ENCODE assay signal across 8 cellular contexts in genomic region chr13:45119990-45120864, GRCh38. TPM values are rescaled to one million over a fixed set of nuclear protein-coding genes. Genes with fewer than 3 reads are reported as not detected.
A peak's percentile ranks its signal among the peaks of the same experiment; 100 is the strongest.
DNase-seq lines count a peak whose midpoint lies in the region; FAIRE-seq lines count a peak whose summit lies in the region.

TSS of gene GTF2F2 (plus strand) at chr13:45120510. CDS start at chr13:45120656, 146 bp downstream.

- FAIRE-seq in frontal cortex (lab: Jason Lieb, UNC): no peak

- H2BK15ac ChIP-seq in neuronal stem cell (ENCODE audit: low read length): no peak within 1 kb of the TSS

- H3K79me1 ChIP-seq in neuronal stem cell (ENCODE audit: low read depth, low read length): peaks cover 6% of the 10 kb centered on the region

- H4K8ac ChIP-seq in neuronal stem cell (ENCODE audit: low read depth, low read length): no peak within 1 kb of the TSS

- H3K14ac ChIP-seq in neuronal stem cell (ENCODE audit: low read length): peak within 1 kb of the TSS; percentile 90

- H3K9me3 ChIP-seq in ES-I3 (ENCODE audit: control insufficient read depth, insufficient read depth, low read length) (no peaks in the 10 kb centered on the region), HAP-1 (no peaks in the 10 kb centered on the region), MG63 (no peaks in the 10 kb centered on the region), neuronal stem cell (replicated peaks in 1 of 2; ENCODE audit: control insufficient read depth in 2 of 2, insufficient read depth in 1 of 2, low read depth in 1 of 2, low read length in 2 of 2) (no peaks in the 10 kb centered on the region), subcutaneous abdominal adipose tissue (ENCODE audit: control insufficient read depth in 5 of 5, low read length in 5 of 5) (no peaks in the 10 kb centered on the region)

- peak within 1 kb of the TSS; percentile 79 for H3K4me2 ChIP-seq in neuronal stem cell (ENCODE audit: insufficient read depth, low read length, poor library complexity, severe bottlenecking)

- no peak within 1 kb of the TSS for H4K91ac ChIP-seq in neuronal stem cell (ENCODE audit: low read depth, low read length, poor library complexity)

- no peak within 1 kb of the TSS for H3K4ac ChIP-seq in neuronal stem cell (ENCODE audit: low read length)

- H3K23ac ChIP-seq in neuronal stem cell (ENCODE audit: low read depth, low read length, poor library complexity): peak within 1 kb of the TSS; percentile 67

- no peak within 1 kb of the TSS for H2BK120ac ChIP-seq in neuronal stem cell (ENCODE audit: low read depth, low read length)

- H2AFZ ChIP-seq in neuronal stem cell (ENCODE audit: low read length): peak within 1 kb of the TSS; percentile 92

- H3K9ac ChIP-seq in ES-I3 (ENCODE audit: low read depth, low read length) (peak within 1 kb of the TSS; percentile 83), neuronal stem cell (ENCODE audit: low read depth, low read length, poor library complexity) (peak within 1 kb of the TSS; percentile 95), subcutaneous abdominal adipose tissue (ENCODE audit: low read length in 5 of 5) (peak within 1 kb of the TSS; percentile 89 to 98 (median 96))

- in situ Hi-C loops in HAP-1 (cut with MboI; ENCODE audit: low sequenced_read_pairs): no loop called here

- peak; percentile 91 to 94 for DNase-seq in HAP-1 (ENCODE audit: low spot score in 2 of 2)
- DNase-seq in MG63: peak; percentile 87
- peak; percentile 92 for DNase-seq in SIG-M5 treated with dmso at 0.1 percent for 504 hours (lab: John Stamatoyannopoulos, UW; ENCODE audit: unreplicated experiment)
- DNase-seq in activated gamma-delta T cell (lab: John Stamatoyannopoulos, UW): peak; percentile 73
- peak; percentile 69 to 80 for DNase-seq in frontal cortex (ENCODE audit: low spot score in 2 of 2)
- DNase-seq in neuronal stem cell (ENCODE audit: low spot score): peak; percentile 83

- H3K4me3 ChIP-seq in HAP-1 (peak within 1 kb of the TSS; percentile 72), MG63 (peak within 1 kb of the TSS; percentile 96), neuronal stem cell (ENCODE audit: low read length in 2 of 2) (peak within 1 kb of the TSS; percentile 78 to 87), subcutaneous abdominal adipose tissue (ENCODE audit: low read depth in 1 of 5, low read length in 5 of 5) (peak within 1 kb of the TSS; percentile 84 to 100 (median 98))

- WGBS in neuronal stem cell (ENCODE audit: extremely low coverage in 2 of 2, insufficient read length in 2 of 2, insufficient replicate concordance in 1 of 2), 2 donors: no CpG with 5 or more reads among the region's 53 CpGs

- peak within 1 kb of the TSS; percentile 96 for H3K18ac ChIP-seq in neuronal stem cell (ENCODE audit: low read length)

- H3K27ac ChIP-seq in neuronal stem cell (replicated peaks; ENCODE audit: low read length) (peak within 1 kb of the TSS; percentile 70), subcutaneous abdominal adipose tissue (ENCODE audit: low read depth, low read length) (peak within 1 kb of the TSS; percentile 85)

- no peaks in the 10 kb centered on the region for H3K27me3 ChIP-seq in HAP-1 (ENCODE audit: low read depth)
- H3K27me3 ChIP-seq in MG63: no peaks in the 10 kb centered on the region
- H3K27me3 ChIP-seq in neuronal stem cell (ENCODE audit: control insufficient read depth in 3 of 3, insufficient read depth in 3 of 3, low read depth in 1 of 3, low read length in 3 of 3): no peaks in the 10 kb centered on the region
- H3K27me3 ChIP-seq in subcutaneous abdominal adipose tissue (ENCODE audit: control insufficient read depth in 5 of 5, insufficient read depth in 4 of 5, low read length in 5 of 5): no peaks in the 10 kb centered on the region

- H3K36me3 ChIP-seq in ES-I3 (ENCODE audit: insufficient read depth, low read length): no peaks in the 10 kb centered on the region
- H3K36me3 ChIP-seq in HAP-1 (replicated peaks): no peaks in the 10 kb centered on the region
- peaks cover 16% of the 10 kb centered on the region for H3K36me3 ChIP-seq in MG63
- H3K36me3 ChIP-seq in neuronal stem cell (replicated peaks in 1 of 2; ENCODE audit: control insufficient read depth in 2 of 2, insufficient read depth in 2 of 2, low read length in 2 of 2): peaks cover 3 to 9% of the 10 kb centered on the region in 2 donors
- no peaks in the 10 kb centered on the region for H3K36me3 ChIP-seq in subcutaneous abdominal adipose tissue (ENCODE audit: control insufficient read depth in 5 of 5, insufficient read depth in 5 of 5, low read length in 5 of 5)

- H2BK5ac ChIP-seq in neuronal stem cell (ENCODE audit: low read length): peak within 1 kb of the TSS; percentile 83

- H2AK5ac ChIP-seq in neuronal stem cell (ENCODE audit: low read depth, low read length): no peak within 1 kb of the TSS

- H2BK12ac ChIP-seq in neuronal stem cell (ENCODE audit: low read length): no peak within 1 kb of the TSS

- H3K4me1 ChIP-seq in ES-I3 (ENCODE audit: insufficient read depth, low read length) (peaks cover 4% of the 10 kb centered on the region; the same call in 1 of the 2 replicates), HAP-1 (peaks cover 21% of the 10 kb centered on the region), neuronal stem cell (ENCODE audit: control insufficient read depth in 2 of 2, insufficient read depth in 1 of 2, low read depth in 1 of 2, low read length in 2 of 2) (peaks cover 5 to 11% of the 10 kb centered on the region in 2 donors), subcutaneous abdominal adipose tissue (ENCODE audit: control insufficient read depth in 5 of 5, insufficient read depth in 5 of 5, low read length in 5 of 5) (peaks cover 3 to 29% (median 24%) of the 10 kb centered on the region in 5 donors)

RNA-seq across cellular contexts. Expression of gene GTF2F2, which starts in this region (rescaled TPM):
- 64.5 and 73.7 TPM in 2 replicates for total RNA-seq in MG63 (2014; rRNA removed; shearing (Covaris generic); ENCODE audit: low replicate concordance)
- total RNA-seq in frontal cortex: 20.4 TPM
- 46.9 TPM for polyA plus RNA-seq in neuronal stem cell (2013, experiment 1 of 2)
- polyA plus RNA-seq in neuronal stem cell (2013, experiment 2 of 2): 50.0 TPM

Comparison
In these comparisons a context has a peak if more than half of its experiments do, and no peak if none do; other contexts are left out.
1. Peak in every context shown above with its lines: DNase-seq, H3K4me3 ChIP-seq and H3K27ac ChIP-seq.